Comparison of ENCODE assay signal across 19 cellular contexts in genomic region chr19:36006955-36007354, GRCh38.
"Had no signal": no experiment of that assay in that cellular context is flagged by ENCODE, and none has a peak within 500 bp of the region (broad histone marks: within the 10 kb centered on the region; RNA-seq: fewer than 3 reads in every experiment).

No MANE protein-coding gene starts in this region.

- H2AFZ ChIP-seq: hepatocyte had no signal

- ATAC-seq: left colon; naive thymus-derived CD4-positive, alpha-beta T cell; stimulated activated effector memory CD8-positive, alpha-beta T cell treated with anti-CD3 and anti-CD28 coated beads, Interleukin-12 subunit alpha, Interleukin-12 subunit beta, amount 100 ng/mL, for 72 hours; stimulated activated naive CD8-positive, alpha-beta T cell treated with anti-CD3 and anti-CD28 coated beads, Interleukin-15, Interleukin-2, amounts not matched to agents 100 U/mL and 50 U/mL, for 24 hours had no signal

- H3K4me3 Mint-ChIP-seq: stimulated activated effector memory CD8-positive, alpha-beta T cell treated with anti-CD3 and anti-CD28 coated beads, Interleukin-12 subunit alpha, Interleukin-12 subunit beta, amount 100 ng/mL, for 72 hours had no signal

- DNase-seq: colonic mucosa; dermis blood vessel endothelial cell; foreskin melanocyte; head of caudate nucleus; left colon; mesendoderm; naive thymus-derived CD4-positive, alpha-beta T cell; nucleus accumbens; ovary; right lobe of liver; stimulated activated CD4-positive, alpha-beta T cell treated with anti-CD3 and anti-CD28 coated beads, Interleukin-4, amount 100 ng/mL, for 1 hour; stimulated activated CD8-positive, alpha-beta memory T cell treated with anti-CD3 and anti-CD28 coated beads, Interleukin-4, amount 100 ng/mL, for 48 hours; stimulated activated naive CD8-positive, alpha-beta T cell treated with anti-CD3 and anti-CD28 coated beads, Interleukin-15, Interleukin-2, amounts not matched to agents 100 U/mL and 50 U/mL, for 24 hours; tibial artery; upper lobe of left lung had no signal

- H3K36me3 ChIP-seq: colonic mucosa, ovary, prostate gland had no signal

- H3K4me3 ChIP-seq: colonic mucosa, hepatocyte, ovary, prostate gland, right lobe of liver, tibial artery, vagina had no signal

- H3K4me1 ChIP-seq: colonic mucosa had no signal

- H3K27ac Mint-ChIP-seq: stimulated activated effector memory CD8-positive, alpha-beta T cell treated with anti-CD3 and anti-CD28 coated beads, Interleukin-12 subunit alpha, Interleukin-12 subunit beta, amount 100 ng/mL, for 72 hours had no signal

- H3K9me3 ChIP-seq: colonic mucosa, ovary, prostate gland, right lobe of liver, tibial artery, upper lobe of left lung, vagina had no signal

- H3K27ac ChIP-seq: colonic mucosa, hepatocyte, ovary, tibial artery, vagina had no signal

- H3K9me3 Mint-ChIP-seq: naive thymus-derived CD4-positive, alpha-beta T cell; stimulated activated effector memory CD8-positive, alpha-beta T cell treated with anti-CD3 and anti-CD28 coated beads, Interleukin-12 subunit alpha, Interleukin-12 subunit beta, amount 100 ng/mL, for 72 hours had no signal

- H3K27me3 Mint-ChIP-seq: naive thymus-derived CD4-positive, alpha-beta T cell had no signal

- H3K27me3 ChIP-seq: colonic mucosa, hepatocyte, ovary, right lobe of liver, tibial artery, upper lobe of left lung, vagina had no signal
